In the genomic region with DNA sequence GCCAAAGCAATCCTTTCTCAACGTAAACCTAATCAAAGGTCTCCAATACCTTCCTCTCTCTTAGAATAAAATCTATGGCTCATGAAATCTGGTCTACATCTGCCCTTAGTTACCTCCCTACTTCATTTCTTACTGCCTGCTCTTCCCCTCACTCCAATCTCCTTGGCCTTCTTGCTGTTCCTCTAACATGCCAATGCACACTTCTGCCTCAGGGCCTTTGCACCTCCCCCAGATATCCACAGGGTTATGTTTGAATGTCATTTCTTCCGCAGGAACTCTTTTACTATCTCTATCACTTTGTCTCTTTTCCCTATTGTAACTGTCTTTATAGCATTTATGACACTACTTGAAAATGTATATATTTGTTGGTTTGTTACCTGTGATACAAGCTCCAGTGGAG, we compare ENCODE assay signal across 30 cellular contexts. TPM values are rescaled to one million over a fixed set of nuclear protein-coding genes. Genes with fewer than 3 reads are reported as not detected.
"Had no signal": no experiment of that assay in that cellular context is flagged by ENCODE, and none has a peak within 500 bp of the region (broad histone marks: within the 10 kb centered on the region; RNA-seq: fewer than 3 reads in every experiment).

No MANE protein-coding gene starts in this region.

- H3K36me3 Mint-ChIP-seq: immature natural killer cell; memory B cell; naive B cell; natural killer cell treated with Interleukin-12 subunit alpha and Interleukin-12 subunit beta and Interleukin-15 and Interleukin-18, amount 100 ng/mL, for 72 hours; stimulated activated effector memory CD8-positive, alpha-beta T cell treated with anti-CD3 and anti-CD28 coated beads, Interleukin-12 subunit alpha, Interleukin-12 subunit beta, amount 100 ng/mL, for 72 hours had no signal

- H3K36me3 ChIP-seq: right lobe of liver, stomach, tibial artery had no signal

- H3K4me1 ChIP-seq: esophagus muscularis mucosa, heart right ventricle, left ventricle myocardium inferior, lower lobe of right lung, right lobe of liver, stomach, tibial artery had no signal

- H3K27ac ChIP-seq: coronary artery, esophagus muscularis mucosa, foreskin keratinocyte, heart right ventricle, left ventricle myocardium inferior, lower lobe of right lung, right lobe of liver, stomach, tibial artery had no signal

- H3K27ac Mint-ChIP-seq: immature natural killer cell; memory B cell; mesothelial cell of epicardium; natural killer cell treated with Interleukin-12 subunit alpha and Interleukin-12 subunit beta and Interleukin-15 and Interleukin-18, amount 100 ng/mL, for 72 hours; stimulated activated effector memory CD8-positive, alpha-beta T cell treated with anti-CD3 and anti-CD28 coated beads, Interleukin-12 subunit alpha, Interleukin-12 subunit beta, amount 100 ng/mL, for 72 hours; type B pancreatic cell had no signal

- DNase-seq: dermis blood vessel endothelial cell; effector memory CD4-positive, alpha-beta T cell; foreskin keratinocyte; glutamatergic neuron; heart right ventricle; hippocampal formation; immature natural killer cell; islet precursor cell; kidney glomerular epithelial cell; left colon; left ventricle myocardium inferior; lower lobe of right lung; mucosa of descending colon; naive B cell; nucleus accumbens; right lobe of liver; stimulated activated CD4-positive, alpha-beta T cell treated with anti-CD3 and anti-CD28 coated beads, Interleukin-12 subunit alpha, Interleukin-12 subunit beta, amount 100 ng/mL, for 4 hours; stimulated activated CD4-positive, alpha-beta T cell treated with anti-CD3 and anti-CD28 coated beads, Interleukin-2, amount 100 ng/mL, for 24 hours; stimulated activated CD4-positive, alpha-beta T cell treated with anti-CD3 and anti-CD28 coated beads, Interleukin-4, amount 100 ng/mL, for 24 hours; stimulated activated naive CD4-positive, alpha-beta T cell treated with Interleukin-2 at 50 U/mL for 16 hours; stomach; tibial artery had no signal

- H3K9me3 ChIP-seq: esophagus muscularis mucosa, heart right ventricle, left ventricle myocardium inferior, lower lobe of right lung, mucosa of descending colon, right lobe of liver, stomach, tibial artery had no signal

- H3K4me3 Mint-ChIP-seq: immature natural killer cell; memory B cell; mesothelial cell of epicardium; naive B cell; natural killer cell treated with Interleukin-12 subunit alpha and Interleukin-12 subunit beta and Interleukin-15 and Interleukin-18, amount 100 ng/mL, for 72 hours; stimulated activated effector memory CD8-positive, alpha-beta T cell treated with anti-CD3 and anti-CD28 coated beads, Interleukin-12 subunit alpha, Interleukin-12 subunit beta, amount 100 ng/mL, for 72 hours; type B pancreatic cell had no signal

- H3K27me3 ChIP-seq: esophagus muscularis mucosa, foreskin keratinocyte, heart right ventricle, right lobe of liver, stomach, tibial artery had no signal

- ATAC-seq: foreskin keratinocyte; heart right ventricle; left colon; lower lobe of right lung; mucosa of descending colon; natural killer cell treated with Interleukin-12 subunit alpha and Interleukin-12 subunit beta and Interleukin-15 and Interleukin-18, amount 100 ng/mL, for 72 hours; right lobe of liver; stimulated activated effector memory CD8-positive, alpha-beta T cell treated with anti-CD3 and anti-CD28 coated beads, Interleukin-12 subunit alpha, Interleukin-12 subunit beta, amount 100 ng/mL, for 72 hours had no signal

- H3K9me3 Mint-ChIP-seq: memory B cell; mesothelial cell of epicardium; naive B cell; natural killer cell treated with Interleukin-12 subunit alpha and Interleukin-12 subunit beta and Interleukin-15 and Interleukin-18, amount 100 ng/mL, for 72 hours; stimulated activated effector memory CD8-positive, alpha-beta T cell treated with anti-CD3 and anti-CD28 coated beads, Interleukin-12 subunit alpha, Interleukin-12 subunit beta, amount 100 ng/mL, for 72 hours; type B pancreatic cell had no signal

- H3K4me3 ChIP-seq: coronary artery, esophagus muscularis mucosa, heart right ventricle, left ventricle myocardium inferior, lower lobe of right lung, mucosa of descending colon, right lobe of liver, smooth muscle cell, stomach, tibial artery had no signal

- H3K4me1 Mint-ChIP-seq: immature natural killer cell; mesothelial cell of epicardium; naive B cell; stimulated activated effector memory CD8-positive, alpha-beta T cell treated with anti-CD3 and anti-CD28 coated beads, Interleukin-12 subunit alpha, Interleukin-12 subunit beta, amount 100 ng/mL, for 72 hours had no signal

- H3K27me3 Mint-ChIP-seq: type B pancreatic cell had no signal

RNA-seq across cellular contexts. Expression of a gene that starts 44.3 kb away (rescaled TPM):
- total RNA-seq: natural killer cell treated with Interleukin-12 subunit alpha and Interleukin-12 subunit beta and Interleukin-15 and Interleukin-18, amount 100 ng/mL, for 72 hours had no signal
- polyA plus RNA-seq: immature natural killer cell had no signal
